9 cellular contexts compared by ENCODE assay signal in the genomic region with DNA sequence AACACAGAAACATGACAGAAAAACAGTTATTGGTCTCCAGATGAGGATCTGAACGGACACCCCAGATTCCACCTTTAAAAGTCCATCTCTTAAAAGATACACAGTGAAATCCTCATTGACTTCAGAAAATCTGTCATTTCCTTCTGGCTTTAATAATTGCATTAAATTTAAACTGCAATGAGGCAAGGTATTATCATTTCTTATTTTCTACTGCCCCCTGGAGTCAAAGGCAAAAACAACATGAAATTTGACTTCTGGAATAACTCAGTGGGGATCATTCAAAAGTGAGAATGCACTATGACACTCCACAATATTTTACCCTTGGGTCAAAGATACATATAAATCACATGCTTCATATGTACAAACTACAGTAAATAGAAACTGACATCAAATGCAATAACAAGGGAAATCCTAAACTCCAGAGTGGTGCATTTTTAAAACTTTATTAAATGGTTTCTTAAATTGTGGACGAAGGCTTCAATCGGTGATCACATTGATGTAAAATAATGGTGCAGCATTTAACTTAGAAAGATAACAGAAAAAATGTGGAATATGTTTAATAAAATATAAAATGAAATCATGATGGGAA. TPM values are rescaled to one million over a fixed set of nuclear protein-coding genes. Genes with fewer than 3 reads are reported as not detected.
DNase-seq lines count a peak whose midpoint lies in the region; ATAC-seq, FAIRE-seq and TF ChIP-seq lines count a peak whose summit lies in the region.
"Had no signal": no experiment of that assay in that cellular context is flagged by ENCODE, and none has a peak within 500 bp of the region (broad histone marks: within the 10 kb centered on the region; RNA-seq: fewer than 3 reads in every experiment).

No MANE protein-coding gene starts in this region.

- H3K36me3 Mint-ChIP-seq in neural progenitor cell = no peaks in the 10 kb centered on the region

- no peak for FAIRE-seq in bronchial epithelial cell (lab: Jason Lieb, UNC)

- no peaks in the 10 kb centered on the region for H3K9me3 Mint-ChIP-seq in neural progenitor cell

- no peaks in the 10 kb centered on the region for H3K36me3 ChIP-seq in bronchial epithelial cell (ENCODE audit: control insufficient read depth, insufficient read depth, low read length)
- no peaks in the 10 kb centered on the region for H3K36me3 ChIP-seq in neural progenitor cell

- no peak overlapping the region for H3K27ac ChIP-seq in neural progenitor cell

- no peak overlapping the region for H3K4me2 ChIP-seq in neural progenitor cell

- peak; percentile 40; the same call in 1 of the 2 replicates for TF ChIP-seq CTCF in LNCAP (IDR thresholded peaks at IDR 0.05)
- peak; percentile 22 for TF ChIP-seq CTCF in bronchial epithelial cell (IDR thresholded peaks at IDR 0.05; ENCODE audit: insufficient read depth, low read length, severe bottlenecking)
- TF ChIP-seq CTCF in neural progenitor cell (IDR thresholded peaks at IDR 0.05) = peak; percentile 57

- H3K4me3 Mint-ChIP-seq in neural progenitor cell = no peak overlapping the region

- H3K4me3 ChIP-seq in bronchial epithelial cell (ENCODE audit: low read depth, low read length) = no peak overlapping the region
- no peak overlapping the region for H3K4me3 ChIP-seq in neural progenitor cell

- no peaks in the 10 kb centered on the region for H3F3A ChIP-seq in neural progenitor cell (ENCODE audit: low read depth)

- no peaks in the 10 kb centered on the region for H3K79me2 ChIP-seq in neural progenitor cell (ENCODE audit: low read depth)

- H2AFZ ChIP-seq in neural progenitor cell (replicated peaks) = no peak overlapping the region

- ATAC-seq in GM19463 (IDR thresholded peaks at IDR 0.05; ENCODE audit: unreplicated experiment) (no peak), HG03095 (IDR thresholded peaks at IDR 0.05; ENCODE audit: unreplicated experiment) (no peak)

- no peaks in the 10 kb centered on the region for H3K4me1 ChIP-seq in neural progenitor cell

- H3K27ac Mint-ChIP-seq in neural progenitor cell = no peak overlapping the region

- DNase-seq in NCI-H1436 (lab: John Stamatoyannopoulos, UW) = peak; percentile 6
- DNase-seq in NCI-H1436 treated with DMSO at 0.1 percent for 48 hours (lab: John Stamatoyannopoulos, UW) = no peak
- DNase-seq in bronchial epithelial cell (ENCODE audit: low read depth) = no peak
- peak; percentile 10 for DNase-seq in neural progenitor cell (ENCODE audit: low spot score)
- no peak for DNase-seq in COLO829 (ENCODE audit: low spot score)

- H3K4me1 Mint-ChIP-seq in neural progenitor cell = no peaks in the 10 kb centered on the region

- H3K27me3 ChIP-seq in bronchial epithelial cell (ENCODE audit: control insufficient read depth, insufficient read depth, low read length) (no peaks in the 10 kb centered on the region), neural progenitor cell (no peaks in the 10 kb centered on the region)

- H3K9ac ChIP-seq in neural progenitor cell = no peak overlapping the region

- peaks cover 3% of the 10 kb centered on the region for H3K27me3 Mint-ChIP-seq in neural progenitor cell (ENCODE audit: insufficient read depth, low read depth)

- no peaks in the 10 kb centered on the region for H3K9me3 ChIP-seq in neural progenitor cell (ENCODE audit: low read depth)

- H4K20me1 ChIP-seq in neural progenitor cell (ENCODE audit: low read depth) = no peaks in the 10 kb centered on the region

RNA-seq across cellular contexts. Expression of gene SPANXN1, which starts 56.4 kb away (rescaled TPM):
- total RNA-seq in bronchial epithelial cell (not detected in 2 replicates), neural progenitor cell (ENCODE audit: low replicate concordance) (not detected in 2 replicates)
- total RNA-seq: LHCN-M2 had no signal

Comparison
In these comparisons a context has a peak if more than half of its experiments do, and no peak if none do; other contexts are left out.
1. DNase-seq: peak in NCI-H1436 (single experiment) and neural progenitor cell (single experiment); none in NCI-H1436 treated with DMSO at 0.1 percent for 48 hours (single experiment), bronchial epithelial cell (single experiment) and COLO829 (single experiment).
2. Peak in every context shown above with its lines, with median percentiles within 50 percentile points of each other: CTCF ChIP-seq.